ENCODE assay signal across 18 cellular contexts in genomic region chr15:43505723-43506122, GRCh38. TPM values are rescaled to one million over a fixed set of nuclear protein-coding genes. Genes with fewer than 3 reads are reported as not detected.
DNase-seq lines count a peak whose midpoint lies in the region; ATAC-seq and TF ChIP-seq lines count a peak whose summit lies in the region.
"Had no signal": no experiment of that assay in that cellular context is flagged by ENCODE, and none has a peak within 500 bp of the region (broad histone marks: within the 10 kb centered on the region; RNA-seq: fewer than 3 reads in every experiment).

No MANE protein-coding gene starts in this region.

- no peak overlapping the region for H2AFZ ChIP-seq in fibroblast of lung (ENCODE audit: low read length)

- no peaks in the 10 kb centered on the region for H4K20me1 ChIP-seq in fibroblast of lung (ENCODE audit: control insufficient read depth, extremely low read depth, insufficient read depth, low read length)
- H4K20me1 ChIP-seq: BLaER1 treated with 17β-estradiol and CSF1 and Interleukin-3, amounts not matched to agents 10 nM and 100 nM had no signal

- H3K36me3 ChIP-seq in SK-N-MC (ENCODE audit: insufficient read depth, low read length) (no peaks in the 10 kb centered on the region), fibroblast of lung (ENCODE audit: control insufficient read depth, insufficient read depth, low read length) (no peaks in the 10 kb centered on the region)
- H3K36me3 ChIP-seq: BLaER1 treated with 17β-estradiol and CSF1 and Interleukin-3, amounts not matched to agents 10 nM and 100 nM; heart right ventricle had no signal

- H3K4me1 ChIP-seq in fibroblast of lung (ENCODE audit: control insufficient read depth, extremely low read depth, insufficient read depth, low read length): peaks cover 6% of the 10 kb centered on the region

- TF ChIP-seq CTCF in fibroblast of lung (conservative IDR thresholded peaks at IDR 0.05 in 1 of 2, IDR thresholded peaks at IDR 0.05 in 1 of 2; ENCODE audit: low read depth in 1 of 2, low read length in 2 of 2) (no peak), osteocyte (IDR thresholded peaks at IDR 0.05) (no peak)

- no peaks in the 10 kb centered on the region for H3K9me3 ChIP-seq in SK-N-MC (ENCODE audit: low read depth, low read length)
- H3K9me3 ChIP-seq in fibroblast of lung (ENCODE audit: control insufficient read depth, insufficient read depth, low read depth, low read length): no peaks in the 10 kb centered on the region
- H3K9me3 ChIP-seq: heart right ventricle, mucosa of descending colon had no signal

- no peaks in the 10 kb centered on the region for H3K9me3 Mint-ChIP-seq in osteocyte (ENCODE audit: unreplicated experiment)
- H3K9me3 Mint-ChIP-seq: activated CD4-positive, alpha-beta T cell treated with anti-CD3 and anti-CD28 coated beads, Interleukin-2, amount 10 ng/mL, durations not matched to agents 24 days and 14 days; activated naive CD4-positive, alpha-beta T cell treated with anti-CD3 and anti-CD28 coated beads, Interleukin-2, amount 50 U/mL, for 24 hours had no signal

- H3K27me3 ChIP-seq in fibroblast of lung (ENCODE audit: control insufficient read depth, insufficient read depth, low read length): no peaks in the 10 kb centered on the region
- H3K27me3 ChIP-seq: BLaER1 treated with 17β-estradiol and CSF1 and Interleukin-3, amounts not matched to agents 10 nM and 100 nM; heart right ventricle had no signal

- H3K79me2 ChIP-seq in fibroblast of lung (ENCODE audit: control insufficient read depth, insufficient read depth, low read length): no peaks in the 10 kb centered on the region

- H3K4me1 Mint-ChIP-seq in osteocyte (ENCODE audit: unreplicated experiment): peaks cover 29% of the 10 kb centered on the region

- H3K27ac ChIP-seq in SK-N-MC (peak overlapping the region; percentile 83), fibroblast of lung (ENCODE audit: insufficient read depth, low read length) (no peak overlapping the region)
- H3K27ac ChIP-seq: BLaER1 treated with 17β-estradiol and CSF1 and Interleukin-3, amounts not matched to agents 10 nM and 100 nM; heart right ventricle had no signal

- peak overlapping the region; percentile 5 for H3K9ac ChIP-seq in SK-N-MC (ENCODE audit: insufficient read length)
- no peak overlapping the region for H3K9ac ChIP-seq in fibroblast of lung (ENCODE audit: insufficient read depth, low read length)
- H3K9ac ChIP-seq: BLaER1 treated with 17β-estradiol and CSF1 and Interleukin-3, amounts not matched to agents 10 nM and 100 nM had no signal

- peak overlapping the region; percentile 56 for H3K27ac Mint-ChIP-seq in osteocyte (ENCODE audit: unreplicated experiment)
- H3K27ac Mint-ChIP-seq: activated CD4-positive, alpha-beta T cell treated with anti-CD3 and anti-CD28 coated beads, Interleukin-2, amount 10 ng/mL, durations not matched to agents 24 days and 14 days; activated naive CD4-positive, alpha-beta T cell treated with anti-CD3 and anti-CD28 coated beads, Interleukin-2, amount 50 U/mL, for 24 hours had no signal

- H3K4me3 Mint-ChIP-seq in osteocyte (ENCODE audit: unreplicated experiment): no peak overlapping the region
- H3K4me3 Mint-ChIP-seq: activated CD4-positive, alpha-beta T cell treated with anti-CD3 and anti-CD28 coated beads, Interleukin-2, amount 10 ng/mL, durations not matched to agents 24 days and 14 days; activated naive CD4-positive, alpha-beta T cell treated with anti-CD3 and anti-CD28 coated beads, Interleukin-2, amount 50 U/mL, for 24 hours had no signal

- ATAC-seq in GM19467 (IDR thresholded peaks at IDR 0.05; ENCODE audit: unreplicated experiment): no peak
- ATAC-seq: heart right ventricle, mucosa of descending colon had no signal

- H3K27me3 Mint-ChIP-seq in osteocyte (ENCODE audit: unreplicated experiment): no peaks in the 10 kb centered on the region
- H3K27me3 Mint-ChIP-seq: activated naive CD4-positive, alpha-beta T cell treated with anti-CD3 and anti-CD28 coated beads, Interleukin-2, amount 50 U/mL, for 24 hours had no signal

- DNase-seq in EL: peak; percentile 30
- DNase-seq in SK-N-MC (ENCODE audit: low read depth, low spot score): no peak
- DNase-seq in fibroblast of lung (ENCODE audit: low read depth in 2 of 2): peak; percentile 72 to 81
- DNase-seq in osteocyte (ENCODE audit: extremely low spot score, unreplicated experiment): no peak
- no peak for DNase-seq in ureter (ENCODE audit: low spot score)
- no peak for DNase-seq in SW 1271 (lab: John Stamatoyannopoulos, UW)
- DNase-seq in mesenteric fat pad (ENCODE audit: low spot score): no peak
- DNase-seq: activated CD4-positive, alpha-beta T cell treated with anti-CD3 and anti-CD28 coated beads, Interleukin-2, amount 10 ng/mL, durations not matched to agents 24 days and 14 days; heart right ventricle; mucosa of descending colon; NCI-H1092 treated with DMSO at 0.1 percent for 48 hours; posterior cingulate gyrus; Right ventricle myocardium superior; stimulated activated CD4-positive, alpha-beta T cell treated with anti-CD3 and anti-CD28 coated beads, Interleukin-15, amount 100 ng/mL, for 24 hours; T1000 had no signal

- H3K4me3 ChIP-seq in SK-N-MC: peak overlapping the region; percentile 41
- no peak overlapping the region for H3K4me3 ChIP-seq in fibroblast of lung (replicated peaks in 1 of 4; ENCODE audit: control extremely low read depth in 1 of 4, insufficient read depth in 1 of 4, low read depth in 3 of 4, low read length in 4 of 4)
- H3K4me3 ChIP-seq: BLaER1 treated with 17β-estradiol and CSF1 and Interleukin-3, amounts not matched to agents 10 nM and 100 nM; heart right ventricle; mucosa of descending colon had no signal

- H3K36me3 Mint-ChIP-seq in osteocyte (ENCODE audit: unreplicated experiment): no peaks in the 10 kb centered on the region
- H3K36me3 Mint-ChIP-seq: activated naive CD4-positive, alpha-beta T cell treated with anti-CD3 and anti-CD28 coated beads, Interleukin-2, amount 50 U/mL, for 24 hours had no signal

- no peak overlapping the region for H3K4me2 ChIP-seq in fibroblast of lung (ENCODE audit: extremely low read depth, insufficient read depth, low read length)

RNA-seq across cellular contexts. Expression of gene MAP1A, which starts 11.7 kb away (rescaled TPM):
- total RNA-seq in fibroblast of lung (70.4 and 201 TPM in 2 replicates), osteocyte (27.6 and 29.2 TPM in 2 replicates), ureter (16.4 TPM), mesenteric fat pad (13.8 TPM)
- polyA plus RNA-seq in fibroblast of lung: 51.2 and 66.1 TPM in 2 replicates
- 97.9 and 99.1 TPM in 2 replicates for polyA plus RNA-seq in fibroblast of lung (2012)
- 385 and 456 TPM in 2 replicates for polyA minus RNA-seq in fibroblast of lung (ENCODE audit: low replicate concordance)

RNA-seq across cellular contexts. Expression of gene TP53BP1, which starts 12.8 kb away (rescaled TPM):
- total RNA-seq in fibroblast of lung (79.9 and 132 TPM in 2 replicates), osteocyte (61.2 and 64.6 TPM in 2 replicates), ureter (73.0 TPM), mesenteric fat pad (44.8 TPM)
- 38.8 and 39.8 TPM in 2 replicates for polyA plus RNA-seq in fibroblast of lung
- polyA plus RNA-seq in fibroblast of lung (2012): 26.1 and 26.6 TPM in 2 replicates
- polyA minus RNA-seq in fibroblast of lung (ENCODE audit: low replicate concordance): 52.3 and 109 TPM in 2 replicates

Comparison
In these comparisons a context has a peak if more than half of its experiments do, and no peak if none do; other contexts are left out.
1. DNase-seq: peak in EL (single experiment) and fibroblast of lung (2 of 2); none in SK-N-MC (single experiment), osteocyte (single experiment), ureter (single experiment), SW 1271 (0 of 2) and mesenteric fat pad (single experiment).